ENCODE assay signal across 1 cellular context in the genomic region with DNA sequence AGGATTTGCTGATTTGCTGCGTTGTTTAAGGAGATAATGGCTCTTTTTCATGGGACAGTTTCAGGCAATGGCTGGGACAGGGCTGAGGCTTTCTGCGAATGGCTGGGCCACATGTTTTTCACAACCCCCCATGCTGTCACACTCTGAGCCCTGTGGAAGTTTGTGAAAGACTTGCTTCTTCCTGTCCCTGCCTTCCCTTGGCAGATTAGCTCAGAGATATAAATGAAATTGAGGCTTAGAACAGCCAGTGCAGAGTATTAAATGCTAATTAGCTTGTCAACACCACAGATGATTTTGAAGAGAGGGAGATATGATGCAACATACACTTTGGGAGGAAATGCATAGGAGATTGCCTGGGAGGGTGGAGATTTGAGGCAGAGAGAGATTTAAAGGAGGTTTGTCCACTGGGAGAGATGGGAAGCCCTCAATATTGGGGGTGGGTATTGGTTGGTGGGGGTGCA.
TF ChIP-seq lines count a peak whose summit lies in the region.

No MANE protein-coding gene starts in this region.

TF ChIP-seq in K562, 482 proteins besides CTCF, POLR2A, EP300 and RAD21 (continued from another document and continues in another):
- no peak for TF ChIP-seq CLOCK (CRISPR knock-in tag; IDR thresholded peaks at IDR 0.05; ENCODE audit: borderline replicate concordance)
- no peak for TF ChIP-seq ZBTB49 (CRISPR knock-in tag; IDR thresholded peaks at IDR 0.05; ENCODE audit: borderline replicate concordance)
- TF ChIP-seq CEBPZ (IDR thresholded peaks at IDR 0.05; ENCODE audit: borderline replicate concordance, low read depth, low read length) = no peak
- no peak for TF ChIP-seq SIN3B (IDR thresholded peaks at IDR 0.05; ENCODE audit: low read depth)
- 0 out of 2 replicates have a peak, but pooled peaks have one; percentile 13 for TF ChIP-seq ZNF76 (CRISPR knock-in tag; IDR thresholded peaks at IDR 0.05; ENCODE audit: borderline replicate concordance)
- 0 out of 2 replicates have a peak, but pooled peaks have one; percentile 21 for TF ChIP-seq ZNF444 (CRISPR knock-in tag; IDR thresholded peaks at IDR 0.05)
- TF ChIP-seq ZNF316 (IDR thresholded peaks at IDR 0.05) = no peak
- peak; percentile 56 for TF ChIP-seq PKNOX1 (IDR thresholded peaks at IDR 0.05)
- TF ChIP-seq THAP12 (CRISPR knock-in tag; IDR thresholded peaks at IDR 0.05) = no peak
- no peak; the same call in 1 of the 2 replicates for TF ChIP-seq BCOR (IDR thresholded peaks at IDR 0.05)
- TF ChIP-seq MAFK (IDR thresholded peaks at IDR 0.05; ENCODE audit: low read length) = no peak
- TF ChIP-seq TAF7 (tag; IDR thresholded peaks at IDR 0.05) = no peak
- TF ChIP-seq POLR2AphosphoS5 (IDR thresholded peaks at IDR 0.05; ENCODE audit: control insufficient read depth, insufficient read depth, low read depth, low read length) = no peak
- no peak for TF ChIP-seq HOXB6 (CRISPR knock-in tag; IDR thresholded peaks at IDR 0.05; ENCODE audit: borderline replicate concordance)
- TF ChIP-seq CTCFL (IDR thresholded peaks at IDR 0.05; ENCODE audit: borderline replicate concordance, insufficient read depth, low read depth, low read length, poor library complexity, severe bottlenecking) = no peak
- no peak for TF ChIP-seq ZNF253 (CRISPR knock-in tag; conservative IDR thresholded peaks at IDR 0.05)
- TF ChIP-seq, protein P1, sequence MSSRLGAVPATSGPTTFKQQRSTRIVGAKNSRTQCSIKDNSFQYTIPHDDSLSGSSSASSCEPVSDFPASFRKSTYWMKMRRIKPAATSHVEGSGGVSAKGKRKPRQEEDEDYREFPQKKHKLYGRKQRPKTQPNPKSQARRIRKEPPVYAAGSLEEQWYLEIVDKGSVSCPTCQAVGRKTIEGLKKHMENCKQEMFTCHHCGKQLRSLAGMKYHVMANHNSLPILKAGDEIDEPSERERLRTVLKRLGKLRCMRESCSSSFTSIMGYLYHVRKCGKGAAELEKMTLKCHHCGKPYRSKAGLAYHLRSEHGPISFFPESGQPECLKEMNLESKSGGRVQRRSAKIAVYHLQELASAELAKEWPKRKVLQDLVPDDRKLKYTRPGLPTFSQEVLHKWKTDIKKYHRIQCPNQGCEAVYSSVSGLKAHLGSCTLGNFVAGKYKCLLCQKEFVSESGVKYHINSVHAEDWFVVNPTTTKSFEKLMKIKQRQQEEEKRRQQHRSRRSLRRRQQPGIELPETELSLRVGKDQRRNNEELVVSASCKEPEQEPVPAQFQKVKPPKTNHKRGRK (tag; IDR thresholded peaks at IDR 0.05) = no peak
- no peak for TF ChIP-seq TAF1 (IDR thresholded peaks at IDR 0.05; ENCODE audit: control insufficient read depth, extremely low read depth, insufficient read depth, low read length, severe bottlenecking)
- TF ChIP-seq MAFG (tag; conservative IDR thresholded peaks at IDR 0.05) = no peak
- TF ChIP-seq, protein P2, sequence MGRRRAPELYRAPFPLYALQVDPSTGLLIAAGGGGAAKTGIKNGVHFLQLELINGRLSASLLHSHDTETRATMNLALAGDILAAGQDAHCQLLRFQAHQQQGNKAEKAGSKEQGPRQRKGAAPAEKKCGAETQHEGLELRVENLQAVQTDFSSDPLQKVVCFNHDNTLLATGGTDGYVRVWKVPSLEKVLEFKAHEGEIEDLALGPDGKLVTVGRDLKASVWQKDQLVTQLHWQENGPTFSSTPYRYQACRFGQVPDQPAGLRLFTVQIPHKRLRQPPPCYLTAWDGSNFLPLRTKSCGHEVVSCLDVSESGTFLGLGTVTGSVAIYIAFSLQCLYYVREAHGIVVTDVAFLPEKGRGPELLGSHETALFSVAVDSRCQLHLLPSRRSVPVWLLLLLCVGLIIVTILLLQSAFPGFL (CRISPR knock-in tag; IDR thresholded peaks at IDR 0.05) = no peak
- TF ChIP-seq HDGF (IDR thresholded peaks at IDR 0.05) = no peak
- TF ChIP-seq, protein P3, sequence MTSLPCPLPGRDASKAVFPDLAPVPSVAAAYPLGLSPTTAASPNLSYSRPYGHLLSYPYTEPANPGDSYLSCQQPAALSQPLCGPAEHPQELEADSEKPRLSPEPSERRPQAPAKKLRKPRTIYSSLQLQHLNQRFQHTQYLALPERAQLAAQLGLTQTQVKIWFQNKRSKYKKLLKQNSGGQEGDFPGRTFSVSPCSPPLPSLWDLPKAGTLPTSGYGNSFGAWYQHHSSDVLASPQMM (CRISPR knock-in tag; IDR thresholded peaks at IDR 0.05) = no peak
- no peak for TF ChIP-seq CREB5 (CRISPR knock-in tag; IDR thresholded peaks at IDR 0.05)
- TF ChIP-seq RBFOX2 (IDR thresholded peaks at IDR 0.05; ENCODE audit: low read depth, low read length) = peak; percentile 34; the same call in 1 of the 2 replicates
- TF ChIP-seq, protein P4, sequence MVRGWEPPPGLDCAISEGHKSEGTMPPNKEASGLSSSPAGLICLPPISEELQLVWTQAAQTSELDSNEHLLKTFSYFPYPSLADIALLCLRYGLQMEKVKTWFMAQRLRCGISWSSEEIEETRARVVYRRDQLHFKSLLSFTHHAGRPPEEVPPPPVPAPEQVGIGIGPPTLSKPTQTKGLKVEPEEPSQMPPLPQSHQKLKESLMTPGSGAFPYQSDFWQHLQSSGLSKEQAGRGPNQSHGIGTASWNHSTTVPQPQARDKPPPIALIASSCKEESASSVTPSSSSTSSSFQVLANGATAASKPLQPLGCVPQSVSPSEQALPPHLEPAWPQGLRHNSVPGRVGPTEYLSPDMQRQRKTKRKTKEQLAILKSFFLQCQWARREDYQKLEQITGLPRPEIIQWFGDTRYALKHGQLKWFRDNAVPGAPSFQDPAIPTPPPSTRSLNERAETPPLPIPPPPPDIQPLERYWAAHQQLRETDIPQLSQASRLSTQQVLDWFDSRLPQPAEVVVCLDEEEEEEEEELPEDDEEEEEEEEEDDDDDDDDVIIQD (CRISPR knock-in tag; IDR thresholded peaks at IDR 0.05) = no peak
- TF ChIP-seq TARDBP (IDR thresholded peaks at IDR 0.05) = no peak; the same call in 1 of the 2 replicates
- no peak for TF ChIP-seq ZNF354B (CRISPR knock-in tag; IDR thresholded peaks at IDR 0.05)
- TF ChIP-seq SRSF7 (optimal IDR thresholded peaks at IDR 0.05; ENCODE audit: low read depth, low read length) = no peak
